ENCODE assay signal across 16 cellular contexts in genomic region chr6:142863981-142864380, GRCh38.
DNase-seq lines count a peak whose midpoint lies in the region; ATAC-seq and TF ChIP-seq lines count a peak whose summit lies in the region.
"Had no signal": no experiment of that assay in that cellular context is flagged by ENCODE, and none has a peak within 500 bp of the region (broad histone marks: within the 10 kb centered on the region; RNA-seq: fewer than 3 reads in every experiment).

No MANE protein-coding gene starts in this region.

- DNase-seq in activated CD4-positive, alpha-beta T cell treated with anti-CD3 and anti-CD28 coated beads, Interleukin-2, amount 10 ng/mL, durations not matched to agents 24 days and 14 days = peak; percentile 56
- no peak for DNase-seq in activated CD4-positive, alpha-beta T cell treated with anti-CD3 and anti-CD28 coated beads for 36 hours
- DNase-seq in T-cell (no peak), iPS-NIHi11 (ENCODE audit: low spot score) (peak; percentile 26), NCI-H1048 (lab: John Stamatoyannopoulos, UW) (no peak), smooth muscle cell (lab: John Stamatoyannopoulos, UW; ENCODE audit: unreplicated experiment) (no peak)
- no peak for DNase-seq in stimulated activated effector memory CD8-positive, alpha-beta T cell treated with anti-CD3 and anti-CD28 coated beads, Interleukin-12 subunit alpha, Interleukin-12 subunit beta, amount 100 ng/mL, for 72 hours (ENCODE audit: low spot score in 2 of 2)
- no peak for DNase-seq in stimulated activated CD4-positive, alpha-beta T cell treated with anti-CD3 and anti-CD28 coated beads, Interleukin-1b, Interleukin-23, amount 100 ng/mL, for 48 hours
- DNase-seq: EL, NCI-H2227 treated with DMSO at 0.1 percent for 48 hours, NCI-H526 treated with DMSO at 0.1 percent for 48 hours, PC-3 had no signal

- no peaks in the 10 kb centered on the region for H3K27me3 ChIP-seq in smooth muscle cell (ENCODE audit: low read depth)

- H3K4me3 ChIP-seq in smooth muscle cell = no peak overlapping the region
- H3K4me3 ChIP-seq: K562 had no signal

- POLR2A ChIA-PET in activated CD4-positive, alpha-beta T cell treated with anti-CD3 and anti-CD28 coated beads for 36 hours (lab: Charles Lee) = interaction anchor here (0.9 kb wide), 1 partner anchor 18 kb away, joined by 4 read pairs; no protein-coding TSS in a partner anchor
- POLR2A ChIA-PET in T-cell (lab: Charles Lee) = interaction anchor here in 1 of 2 donors (1.0 kb wide), 1 partner anchor 71 kb away, joined by 3 read pairs; no protein-coding TSS in a partner anchor

- no peaks in the 10 kb centered on the region for H3F3A ChIP-seq in smooth muscle cell (ENCODE audit: low read depth)

- CTCF ChIA-PET in activated CD4-positive, alpha-beta T cell treated with anti-CD3 and anti-CD28 coated beads for 36 hours (lab: Charles Lee) = interaction anchor here (0.8 to 1.2 kb wide), 3 partner anchors 18 to 21 kb away, joined by 3 read pairs; no protein-coding TSS in a partner anchor
- CTCF ChIA-PET in T-cell (lab: Charles Lee) = interaction anchor here (1.0 to 1.4 kb wide), 3 partner anchors 8 to 38 kb away, joined by 3 to 4 read pairs (median 3); no protein-coding TSS in a partner anchor

- no peak overlapping the region for H3K4me3 Mint-ChIP-seq in activated CD4-positive, alpha-beta T cell treated with anti-CD3 and anti-CD28 coated beads, Interleukin-2, amount 10 ng/mL, durations not matched to agents 24 days and 14 days
- H3K4me3 Mint-ChIP-seq in activated CD4-positive, alpha-beta T cell treated with anti-CD3 and anti-CD28 coated beads for 36 hours = no peak overlapping the region
- no peak overlapping the region for H3K4me3 Mint-ChIP-seq in T-cell
- H3K4me3 Mint-ChIP-seq in stimulated activated effector memory CD8-positive, alpha-beta T cell treated with anti-CD3 and anti-CD28 coated beads, Interleukin-12 subunit alpha, Interleukin-12 subunit beta, amount 100 ng/mL, for 72 hours = no peak overlapping the region

- ATAC-seq in activated CD4-positive, alpha-beta T cell treated with anti-CD3 and anti-CD28 coated beads for 36 hours = no peak
- ATAC-seq in T-cell (replicated peaks in 1 of 4) = no peak
- no peak for ATAC-seq in stimulated activated effector memory CD8-positive, alpha-beta T cell treated with anti-CD3 and anti-CD28 coated beads, Interleukin-12 subunit alpha, Interleukin-12 subunit beta, amount 100 ng/mL, for 72 hours
- ATAC-seq: HCT116, K562, PC-3 had no signal

- peaks cover 68% of the 10 kb centered on the region for H4K20me1 ChIP-seq in smooth muscle cell (ENCODE audit: low read depth)

- peaks cover 52% of the 10 kb centered on the region for H3K4me1 Mint-ChIP-seq in activated CD4-positive, alpha-beta T cell treated with anti-CD3 and anti-CD28 coated beads, Interleukin-2, amount 10 ng/mL, durations not matched to agents 24 days and 14 days
- peaks cover 79% of the 10 kb centered on the region for H3K4me1 Mint-ChIP-seq in activated CD4-positive, alpha-beta T cell treated with anti-CD3 and anti-CD28 coated beads for 36 hours
- peaks cover 83 to 87% (median 83%) of the 10 kb centered on the region in 3 donors for H3K4me1 Mint-ChIP-seq in T-cell
- H3K4me1 Mint-ChIP-seq in stimulated activated effector memory CD8-positive, alpha-beta T cell treated with anti-CD3 and anti-CD28 coated beads, Interleukin-12 subunit alpha, Interleukin-12 subunit beta, amount 100 ng/mL, for 72 hours = peaks cover 55% of the 10 kb centered on the region

- no peak overlapping the region for H3K27ac ChIP-seq in smooth muscle cell (ENCODE audit: low read depth)
- H3K27ac ChIP-seq: 22Rv1, HL-60 had no signal

- H3K4me2 ChIP-seq in smooth muscle cell = no peak overlapping the region

- H2AFZ ChIP-seq in smooth muscle cell (ENCODE audit: low read depth) = no peak overlapping the region

- peaks cover 18% of the 10 kb centered on the region for H3K36me3 Mint-ChIP-seq in activated CD4-positive, alpha-beta T cell treated with anti-CD3 and anti-CD28 coated beads, Interleukin-2, amount 10 ng/mL, durations not matched to agents 24 days and 14 days (ENCODE audit: low read depth)
- H3K36me3 Mint-ChIP-seq in activated CD4-positive, alpha-beta T cell treated with anti-CD3 and anti-CD28 coated beads for 36 hours (ENCODE audit: low read depth) = peaks cover 18% of the 10 kb centered on the region
- peaks cover 9% of the 10 kb centered on the region for H3K36me3 Mint-ChIP-seq in T-cell
- peaks cover 9% of the 10 kb centered on the region for H3K36me3 Mint-ChIP-seq in stimulated activated effector memory CD8-positive, alpha-beta T cell treated with anti-CD3 and anti-CD28 coated beads, Interleukin-12 subunit alpha, Interleukin-12 subunit beta, amount 100 ng/mL, for 72 hours

- intact Hi-C loops in activated CD4-positive, alpha-beta T cell treated with anti-CD3 and anti-CD28 coated beads, Interleukin-2, amount 10 ng/mL, durations not matched to agents 24 days and 14 days (cut with micrococcal nuclease) = loop anchor here (10.0 kb wide), 1 partner anchor 961 kb away; no protein-coding TSS in a partner anchor
- intact Hi-C loops in activated CD4-positive, alpha-beta T cell treated with anti-CD3 and anti-CD28 coated beads for 36 hours (cut with DNase I, micrococcal nuclease) = no loop called here

- H3K27me3 Mint-ChIP-seq in activated CD4-positive, alpha-beta T cell treated with anti-CD3 and anti-CD28 coated beads, Interleukin-2, amount 10 ng/mL, durations not matched to agents 24 days and 14 days = no peaks in the 10 kb centered on the region
- H3K27me3 Mint-ChIP-seq in activated CD4-positive, alpha-beta T cell treated with anti-CD3 and anti-CD28 coated beads for 36 hours = no peaks in the 10 kb centered on the region
- no peaks in the 10 kb centered on the region for H3K27me3 Mint-ChIP-seq in T-cell

- H3K9ac ChIP-seq in smooth muscle cell (ENCODE audit: low read depth) = no peak overlapping the region

- WGBS in smooth muscle cell (ENCODE audit: low lambda C conversion rate) = 65% methylated on average over 2 of the region's 2 CpGs

- no peaks in the 10 kb centered on the region for H3K36me3 ChIP-seq in smooth muscle cell (ENCODE audit: low read depth)

- no peaks in the 10 kb centered on the region for H3K9me3 ChIP-seq in smooth muscle cell (replicated peaks; ENCODE audit: low read depth)

- no peak for TF ChIP-seq CTCF in smooth muscle cell (IDR thresholded peaks at IDR 0.05; ENCODE audit: borderline replicate concordance, insufficient read depth, poor library complexity, severe bottlenecking)

- H3K79me2 ChIP-seq in smooth muscle cell (ENCODE audit: low read depth) = peaks cover 46% of the 10 kb centered on the region

- H3K4me1 ChIP-seq in smooth muscle cell (ENCODE audit: low read depth) = no peaks in the 10 kb centered on the region

- H3K9me3 Mint-ChIP-seq in activated CD4-positive, alpha-beta T cell treated with anti-CD3 and anti-CD28 coated beads, Interleukin-2, amount 10 ng/mL, durations not matched to agents 24 days and 14 days = no peaks in the 10 kb centered on the region
- H3K9me3 Mint-ChIP-seq in activated CD4-positive, alpha-beta T cell treated with anti-CD3 and anti-CD28 coated beads for 36 hours (ENCODE audit: low read depth) = no peaks in the 10 kb centered on the region
- no peaks in the 10 kb centered on the region for H3K9me3 Mint-ChIP-seq in T-cell
- no peaks in the 10 kb centered on the region for H3K9me3 Mint-ChIP-seq in stimulated activated effector memory CD8-positive, alpha-beta T cell treated with anti-CD3 and anti-CD28 coated beads, Interleukin-12 subunit alpha, Interleukin-12 subunit beta, amount 100 ng/mL, for 72 hours

- no peak overlapping the region for H3K27ac Mint-ChIP-seq in activated CD4-positive, alpha-beta T cell treated with anti-CD3 and anti-CD28 coated beads, Interleukin-2, amount 10 ng/mL, durations not matched to agents 24 days and 14 days
- H3K27ac Mint-ChIP-seq in activated CD4-positive, alpha-beta T cell treated with anti-CD3 and anti-CD28 coated beads for 36 hours = no peak overlapping the region
- peak overlapping the region; percentile 68 to 88 for H3K27ac Mint-ChIP-seq in T-cell
- peak overlapping the region; percentile 32 for H3K27ac Mint-ChIP-seq in stimulated activated effector memory CD8-positive, alpha-beta T cell treated with anti-CD3 and anti-CD28 coated beads, Interleukin-12 subunit alpha, Interleukin-12 subunit beta, amount 100 ng/mL, for 72 hours

Comparison
In these comparisons a context has a peak if more than half of its experiments do, and no peak if none do; other contexts are left out.
1. DNase-seq: peak in activated CD4-positive, alpha-beta T cell treated with anti-CD3 and anti-CD28 coated beads, Interleukin-2, amount 10 ng/mL, durations not matched to agents 24 days and 14 days (single experiment) and iPS-NIHi11 (single experiment); none in activated CD4-positive, alpha-beta T cell treated with anti-CD3 and anti-CD28 coated beads for 36 hours (single experiment), T-cell (0 of 34), stimulated activated effector memory CD8-positive, alpha-beta T cell treated with anti-CD3 and anti-CD28 coated beads, Interleukin-12 subunit alpha, Interleukin-12 subunit beta, amount 100 ng/mL, for 72 hours (0 of 2), stimulated activated CD4-positive, alpha-beta T cell treated with anti-CD3 and anti-CD28 coated beads, Interleukin-1b, Interleukin-23, amount 100 ng/mL, for 48 hours (single experiment), NCI-H1048 (single experiment) and smooth muscle cell (single experiment).
2. H3K27ac Mint-ChIP-seq: peak in T-cell (2 of 2) and stimulated activated effector memory CD8-positive, alpha-beta T cell treated with anti-CD3 and anti-CD28 coated beads, Interleukin-12 subunit alpha, Interleukin-12 subunit beta, amount 100 ng/mL, for 72 hours (single experiment); none in activated CD4-positive, alpha-beta T cell treated with anti-CD3 and anti-CD28 coated beads, Interleukin-2, amount 10 ng/mL, durations not matched to agents 24 days and 14 days (single experiment) and activated CD4-positive, alpha-beta T cell treated with anti-CD3 and anti-CD28 coated beads for 36 hours (single experiment).